ENCODE assay signal across 13 cellular contexts in the genomic region with DNA sequence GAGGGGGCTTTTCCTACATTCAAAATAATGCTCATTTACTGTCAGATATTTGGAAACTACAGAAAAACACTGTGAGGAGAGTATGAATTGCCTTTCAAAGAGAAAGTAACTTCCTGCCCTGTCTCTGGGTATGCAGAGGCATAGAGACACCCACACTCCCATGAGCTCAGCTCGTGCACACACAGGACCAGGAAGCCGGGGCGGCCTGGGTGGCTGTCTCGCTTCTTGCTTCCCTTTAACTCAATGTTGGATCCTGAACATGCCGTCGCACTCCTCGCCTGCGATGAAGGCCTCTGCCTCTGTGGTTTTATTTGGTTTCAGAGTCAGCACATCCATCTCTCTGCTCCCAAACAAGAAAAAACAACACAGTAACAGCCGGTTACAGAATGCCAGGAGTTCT. TPM values are rescaled to one million over a fixed set of nuclear protein-coding genes. Genes with fewer than 3 reads are reported as not detected.
DNase-seq lines count a peak whose midpoint lies in the region; ATAC-seq, FAIRE-seq and TF ChIP-seq lines count a peak whose summit lies in the region.
"Had no signal": no experiment of that assay in that cellular context is flagged by ENCODE, and none has a peak within 500 bp of the region (broad histone marks: within the 10 kb centered on the region; RNA-seq: fewer than 3 reads in every experiment).

No MANE protein-coding gene starts in this region.

- peak overlapping the region; percentile 88 for H2AFZ ChIP-seq in osteoblast (ENCODE audit: low read length)

- H3K4me1 ChIP-seq in osteoblast (ENCODE audit: insufficient read depth, low read length), result peaks cover 36% of the 10 kb centered on the region

- no peak for TF ChIP-seq CTCF in osteoblast (IDR thresholded peaks at IDR 0.05; ENCODE audit: extremely low read depth, low read depth, low read length)

- no peak overlapping the region for H3K27ac ChIP-seq in osteoblast (ENCODE audit: low read depth, low read length)
- H3K27ac ChIP-seq: WERI-Rb-1 had no signal

- no peak overlapping the region for H3K4me3 ChIP-seq in osteoblast (ENCODE audit: insufficient read depth, low read length)

- H4K20me1 ChIP-seq in osteoblast (ENCODE audit: insufficient read depth, low read length), result no peaks in the 10 kb centered on the region

- H3K27me3 ChIP-seq in osteoblast (ENCODE audit: insufficient read depth, low read length), result no peaks in the 10 kb centered on the region

- peak; percentile 12 to 15 for DNase-seq in activated CD4-positive, alpha-beta T cell treated with anti-CD3 and anti-CD28 coated beads, Interleukin-2, amount 50 U/mL, for 4 hours
- peak; percentile 66 for DNase-seq in osteoblast (ENCODE audit: insufficient read length, low spot score, missing footprints)
- DNase-seq in GM19239 (ENCODE audit: insufficient read length, low spot score), result no peak
- no peak for DNase-seq in HUDEP-2 (lab: John Stamatoyannopoulos, UW; ENCODE audit: unreplicated experiment in 76 of 76)
- DNase-seq in dedifferentiated amniotic fluid mesenchymal stem cell (ENCODE audit: extremely low spot score), result no peak
- DNase-seq in Right ventricle myocardium inferior (ENCODE audit: missing footprints), result no peak
- DNase-seq: immature natural killer cell, NCI-H1930, WERI-Rb-1 had no signal

- no peaks in the 10 kb centered on the region for H3K36me3 ChIP-seq in osteoblast (ENCODE audit: insufficient read depth, low read length)
- H3K36me3 ChIP-seq: WERI-Rb-1 had no signal

- intact Hi-C loops in Right ventricle myocardium inferior (cut with DNase I), result no loop called here

- H3K79me2 ChIP-seq in osteoblast (ENCODE audit: insufficient read depth, low read length), result no peaks in the 10 kb centered on the region

- peak; percentile 53 for ATAC-seq in GM18498 (IDR thresholded peaks at IDR 0.05; ENCODE audit: unreplicated experiment)
- peak; percentile 50 for ATAC-seq in GM21723 (IDR thresholded peaks at IDR 0.05; ENCODE audit: unreplicated experiment)
- no peak for ATAC-seq in Right ventricle myocardium inferior

- no peak overlapping the region for H3K4me2 ChIP-seq in osteoblast (ENCODE audit: insufficient read depth, low read length)

- no peaks in the 10 kb centered on the region for H3K9me3 ChIP-seq in osteoblast (ENCODE audit: low read depth, low read length)

- no peak for FAIRE-seq in GM19239 (lab: Jason Lieb, UNC)
- FAIRE-seq: GM12892 had no signal

RNA-seq across cellular contexts. Expression of a gene that starts 40.1 kb away (rescaled TPM):
- total RNA-seq in osteoblast (1.2 and 1.8 TPM in 2 replicates), Right ventricle myocardium inferior (not detected)
- total RNA-seq: epithelial cell of proximal tubule had no signal

RNA-seq across cellular contexts. Expression of a gene that starts 52.5 kb away (rescaled TPM):
- total RNA-seq in osteoblast, result 21.2 and 44.5 TPM in 2 replicates
- 0.41 TPM for total RNA-seq in Right ventricle myocardium inferior

Comparison
In these comparisons a context has a peak if more than half of its experiments do, and no peak if none do; other contexts are left out.
1. DNase-seq: peak in activated CD4-positive, alpha-beta T cell treated with anti-CD3 and anti-CD28 coated beads, Interleukin-2, amount 50 U/mL, for 4 hours (2 of 2) and osteoblast (single experiment); none in GM19239 (single experiment), HUDEP-2 (0 of 76), dedifferentiated amniotic fluid mesenchymal stem cell (single experiment) and Right ventricle myocardium inferior (single experiment).
2. RNA of a gene that starts 52.5 kb away (total RNA-seq): 21.2 to 44.5 TPM in osteoblast; 0.41 TPM in Right ventricle myocardium inferior (single experiment); every median in the first group is over 10 times any median in the second.